8 cellular contexts compared by ENCODE assay signal in genomic region chr11:33735166-33735425, GRCh38. TPM values are rescaled to one million over a fixed set of nuclear protein-coding genes. Genes with fewer than 3 reads are reported as not detected.
DNase-seq lines count a peak whose midpoint lies in the region; ATAC-seq, FAIRE-seq and TF ChIP-seq lines count a peak whose summit lies in the region.

No MANE protein-coding gene starts in this region.

- peaks cover 26% of the 10 kb centered on the region for H3K36me3 Mint-ChIP-seq in activated CD4-positive, alpha-beta T cell treated with anti-CD3 and anti-CD28 coated beads, Interleukin-2, amount 10 ng/mL, durations not matched to agents 24 days and 14 days (ENCODE audit: low read depth)

- peak overlapping the region in 3 of 4 experiments; percentile 16 to 46 (median 23); a peak in 3 of 7 replicates for H3K9ac ChIP-seq in H1 (replicated peaks in 1 of 4; ENCODE audit: extremely low read depth in 1 of 4, low read depth in 3 of 4, low read length in 3 of 4)

- H4K8ac ChIP-seq in H1 (ENCODE audit: extremely low read depth, insufficient read depth, low read length) = peak overlapping the region; percentile 62; the same call in 1 of the 2 replicates

- H3K4me3 Mint-ChIP-seq in activated CD4-positive, alpha-beta T cell treated with anti-CD3 and anti-CD28 coated beads, Interleukin-2, amount 10 ng/mL, durations not matched to agents 24 days and 14 days = peak overlapping the region; percentile 90

- no peak overlapping the region for H2BK15ac ChIP-seq in H1 (ENCODE audit: low read length)

- peak overlapping the region; percentile 74 for H3K4me2 ChIP-seq in H1 (ENCODE audit: insufficient read depth in 1 of 2, low read depth in 2 of 2, low read length in 2 of 2)

- H3K14ac ChIP-seq in H1 (ENCODE audit: insufficient read length) = no peak overlapping the region

- H3K4me3 ChIP-seq in H1 (ENCODE audit: extremely low read depth in 1 of 4, insufficient read depth in 2 of 4, low read depth in 3 of 4, low read length in 4 of 4) (peak overlapping the region; percentile 72 to 98 (median 80)), neuron (ENCODE audit: low read length) (peak overlapping the region; percentile 93)

- peaks cover 9% of the 10 kb centered on the region for H3K23me2 ChIP-seq in H1 (ENCODE audit: low read depth, low read length)

- TF ChIP-seq RAD21 in H1 (IDR thresholded peaks at IDR 0.05 in 1 of 2, conservative IDR thresholded peaks at IDR 0.05 in 1 of 2; ENCODE audit: low read depth in 2 of 2, low read length in 2 of 2) = no peak

- POLR2A ChIA-PET in H1 (lab: Charles Lee; ENCODE audit: partially characterized antibody) = interaction anchor here (0.6 to 1.0 kb wide), 2 partner anchors 9 to 1482 kb away, joined by 3 read pairs; no protein-coding TSS in a partner anchor

- H2AFZ ChIP-seq in H1 (ENCODE audit: low read length) (no peak overlapping the region), neuron (ENCODE audit: low read depth, low read length) (peak overlapping the region; percentile 64)

- peak in 1 of 2 experiments; percentile 30; a peak in 1 of 3 replicates for TF ChIP-seq POLR2A in H1 (IDR thresholded peaks at IDR 0.05; ENCODE audit: control extremely low read depth in 1 of 2, low read depth in 2 of 2, low read length in 2 of 2)

- no peak overlapping the region for H2BK12ac ChIP-seq in H1 (ENCODE audit: low read depth, low read length)

- no peak overlapping the region for H3K18ac ChIP-seq in H1 (ENCODE audit: extremely low read depth, low read length)

- H3K4me1 ChIP-seq in H1 (replicated peaks in 1 of 4; ENCODE audit: control insufficient read depth in 3 of 4, insufficient read depth in 4 of 4, low read length in 3 of 4) (peaks cover 6 to 9% (median 6%) of the 10 kb centered on the region in 4 experiments; a peak in 5 of 7 replicates), neuron (ENCODE audit: insufficient read depth, low read length) (peaks cover 10% of the 10 kb centered on the region)

- no peak overlapping the region for H2BK5ac ChIP-seq in H1 (ENCODE audit: low read depth, low read length)

- H4K5ac ChIP-seq in H1 (ENCODE audit: insufficient read length, low read depth, low read length) = no peak overlapping the region

- H3K27me3 ChIP-seq in H1 (replicated peaks in 1 of 4; ENCODE audit: control insufficient read depth in 3 of 4, extremely low read depth in 1 of 4, insufficient read depth in 3 of 4, low read length in 3 of 4) = peaks cover 0 to 6% (median 4%) of the 10 kb centered on the region in 4 experiments; a peak in 3 of 7 replicates
- no peaks in the 10 kb centered on the region for H3K27me3 ChIP-seq in neuron (ENCODE audit: insufficient read depth, low read length)

- no peak overlapping the region for H2BK120ac ChIP-seq in H1 (replicated peaks; ENCODE audit: low read depth, low read length)

- no peak for TF ChIP-seq CTCF in H1 (IDR thresholded peaks at IDR 0.05; ENCODE audit: control extremely low read depth in 1 of 3, insufficient read depth in 1 of 3, low read depth in 1 of 3, low read length in 3 of 3)

- no peak for DNase-seq in activated CD4-positive, alpha-beta T cell treated with anti-CD3 and anti-CD28 coated beads, Interleukin-2, amount 10 ng/mL, durations not matched to agents 24 days and 14 days
- no peak for DNase-seq in activated CD4-positive, alpha-beta T cell treated with anti-CD3 and anti-CD28 coated beads for 48 hours
- DNase-seq in NCI-H748 treated with DMSO at 0.1 percent for 48 hours (lab: John Stamatoyannopoulos, UW) (peak; percentile 29), H1 (ENCODE audit: low read depth in 1 of 2, low spot score in 2 of 2) (no peak), DMS153 (lab: John Stamatoyannopoulos, UW) (no peak), NCI-H2196 treated with DMSO at 0.1 percent for 48 hours (lab: John Stamatoyannopoulos, UW; ENCODE audit: unreplicated experiment) (no peak)

- H3K27ac Mint-ChIP-seq in activated CD4-positive, alpha-beta T cell treated with anti-CD3 and anti-CD28 coated beads, Interleukin-2, amount 10 ng/mL, durations not matched to agents 24 days and 14 days = peak overlapping the region; percentile 89

- ATAC-seq in GM18909 (IDR thresholded peaks at IDR 0.05; ENCODE audit: poor library complexity, unreplicated experiment) = no peak

- CTCF ChIA-PET in H1 (lab: Charles Lee; ENCODE audit: partially characterized antibody) = interaction anchor here (1.2 kb wide), 1 partner anchor 45 kb away, joined by 3 read pairs; no protein-coding TSS in a partner anchor

- no peak overlapping the region; the same call in 1 of the 2 replicates for H2BK20ac ChIP-seq in H1 (ENCODE audit: low read length)

- no peaks in the 10 kb centered on the region for H3K79me1 ChIP-seq in H1 (ENCODE audit: low read depth, low read length)

- H4K20me1 ChIP-seq in H1 (replicated peaks in 1 of 2; ENCODE audit: control insufficient read depth in 1 of 2, insufficient read depth in 2 of 2, low read length in 2 of 2) = peaks cover 3 to 12% of the 10 kb centered on the region in 2 experiments

- H3K4ac ChIP-seq in H1 (replicated peaks; ENCODE audit: insufficient read length, low read depth, low read length) = peak overlapping the region; percentile 22

- H3K23ac ChIP-seq in H1 (ENCODE audit: insufficient read length) = no peak overlapping the region

- no peak overlapping the region for H2AK5ac ChIP-seq in H1 (ENCODE audit: low read depth, low read length)

- TF ChIP-seq EP300 in H1 (IDR thresholded peaks at IDR 0.05; ENCODE audit: borderline replicate concordance in 1 of 2, low read depth in 2 of 2, low read length in 2 of 2) = no peak

- H3K79me2 ChIP-seq in H1 (ENCODE audit: control insufficient read depth in 1 of 2, insufficient read depth in 2 of 2, low read length in 2 of 2) = peaks cover 2 to 41% of the 10 kb centered on the region in 2 experiments; a peak in 3 of 4 replicates

- H3K27ac ChIP-seq in H1 (ENCODE audit: low read depth, low read length) = no peak overlapping the region

- H3K9me3 Mint-ChIP-seq in activated CD4-positive, alpha-beta T cell treated with anti-CD3 and anti-CD28 coated beads, Interleukin-2, amount 10 ng/mL, durations not matched to agents 24 days and 14 days = no peaks in the 10 kb centered on the region

- H3K4me1 Mint-ChIP-seq in activated CD4-positive, alpha-beta T cell treated with anti-CD3 and anti-CD28 coated beads, Interleukin-2, amount 10 ng/mL, durations not matched to agents 24 days and 14 days = peaks cover 38% of the 10 kb centered on the region

- FAIRE-seq in H1 (lab: Jason Lieb, UNC) = no peak

- H3K56ac ChIP-seq in H1 (replicated peaks; ENCODE audit: insufficient read length, low read depth, low read length) = no peak overlapping the region

- no peaks in the 10 kb centered on the region for H3K9me3 ChIP-seq in H1 (ENCODE audit: insufficient read depth in 2 of 2, low read depth in 1 of 2, low read length in 1 of 2)
- no peaks in the 10 kb centered on the region for H3K9me3 ChIP-seq in neuron (ENCODE audit: low read length)

- intact Hi-C loops in activated CD4-positive, alpha-beta T cell treated with anti-CD3 and anti-CD28 coated beads, Interleukin-2, amount 10 ng/mL, durations not matched to agents 24 days and 14 days (cut with micrococcal nuclease) = loop anchor here (1.0 to 10.0 kb wide), 5 partner anchors 12 to 1600 kb away; partner anchors contain the start of genes CSTF3, HIPK3 and QSER1

- H3K27me3 Mint-ChIP-seq in activated CD4-positive, alpha-beta T cell treated with anti-CD3 and anti-CD28 coated beads, Interleukin-2, amount 10 ng/mL, durations not matched to agents 24 days and 14 days = peaks cover 8% of the 10 kb centered on the region

- no peak overlapping the region for H4K91ac ChIP-seq in H1 (replicated peaks; ENCODE audit: insufficient read length, low read length)

- H3K36me3 ChIP-seq in H1 (ENCODE audit: control insufficient read depth in 2 of 4, insufficient read depth in 4 of 4, low read length in 3 of 4) = no peaks in the 10 kb centered on the region; a peak in 1 of 8 replicates
- peaks cover 13% of the 10 kb centered on the region for H3K36me3 ChIP-seq in neuron (ENCODE audit: insufficient read depth, low read length)

- 28% methylated on average over 8 of the region's 8 CpGs; no CpG with 5 or more reads in 1 of the 2 experiments for WGBS in H1 (ENCODE audit: extremely low coverage in 1 of 2, insufficient coverage in 1 of 2, insufficient read length in 1 of 2, insufficient replicate concordance in 2 of 2, low coverage in 1 of 2, low lambda C conversion rate in 2 of 2, missing lambda C conversion rate in 1 of 2), 2 experiments

RNA-seq across cellular contexts. Expression of gene CD59, which starts 1.1 kb away (rescaled TPM):
- total RNA-seq in activated CD4-positive, alpha-beta T cell treated with anti-CD3 and anti-CD28 coated beads, Interleukin-2, amount 10 ng/mL, durations not matched to agents 24 days and 14 days = 94.1 and 98.7 TPM in 2 replicates
- 90.3 and 101 TPM in 2 replicates for total RNA-seq in H1 (2021; fragmentation: NEBNext Ultra II Directional; extraction: Animal tissue kit (Norgen Biotek cat#: 25700))
- 38.7 and 63.1 TPM in 2 replicates for polyA plus RNA-seq in H1 (2011; rRNA removed)
- 60.8 TPM for polyA plus RNA-seq in H1 (2011; cell fraction: cytosol; rRNA removed)
- polyA plus RNA-seq in H1 (2011; cell fraction: nucleus; rRNA removed) = 34.8 TPM
- polyA plus RNA-seq in H1 (2012, experiment 1 of 2) = 68.1 to 85.4 TPM (median 79.2 TPM) in 4 replicates
- polyA plus RNA-seq in H1 (2012, experiment 2 of 2) = 21.8 TPM
- polyA plus RNA-seq in H1 (2013, experiment 1 of 2) = 74.9 TPM
- polyA plus RNA-seq in H1 (2013, experiment 2 of 2) = 94.6 TPM
- 96.0 and 153 TPM in 2 replicates for polyA minus RNA-seq in H1 (2011; rRNA and poly(A)+ RNA removed)
- 22.2 TPM for polyA minus RNA-seq in H1 (2011; cell fraction: cytosol; rRNA and poly(A)+ RNA removed)
- 33.5 TPM for polyA minus RNA-seq in H1 (2011; cell fraction: nucleus; rRNA and poly(A)+ RNA removed)

RNA-seq across cellular contexts. Expression of gene C11orf91, which starts 34.5 kb away (rescaled TPM):
- 0.51 TPM in 1 of 2 replicates, not detected in the other for total RNA-seq in activated CD4-positive, alpha-beta T cell treated with anti-CD3 and anti-CD28 coated beads, Interleukin-2, amount 10 ng/mL, durations not matched to agents 24 days and 14 days
- total RNA-seq in H1 (2021; fragmentation: NEBNext Ultra II Directional; extraction: Animal tissue kit (Norgen Biotek cat#: 25700)) = not detected in 2 replicates
- polyA plus RNA-seq in H1 (2011; rRNA removed) = not detected in 2 replicates
- not detected for polyA plus RNA-seq in H1 (2011; cell fraction: cytosol; rRNA removed)
- polyA plus RNA-seq in H1 (2011; cell fraction: nucleus; rRNA removed) = not detected
- not detected in 4 replicates for polyA plus RNA-seq in H1 (2012, experiment 1 of 2)
- polyA plus RNA-seq in H1 (2012, experiment 2 of 2) = not detected
- not detected for polyA plus RNA-seq in H1 (2013, experiment 1 of 2)
- polyA plus RNA-seq in H1 (2013, experiment 2 of 2) = not detected
- polyA minus RNA-seq in H1 (2011; rRNA and poly(A)+ RNA removed) = not detected in 2 replicates
- not detected for polyA minus RNA-seq in H1 (2011; cell fraction: cytosol; rRNA and poly(A)+ RNA removed)
- polyA minus RNA-seq in H1 (2011; cell fraction: nucleus; rRNA and poly(A)+ RNA removed) = 1.7 TPM

RNA-seq across cellular contexts. Expression of gene FBXO3, which starts 39.2 kb away (rescaled TPM):
- total RNA-seq in activated CD4-positive, alpha-beta T cell treated with anti-CD3 and anti-CD28 coated beads, Interleukin-2, amount 10 ng/mL, durations not matched to agents 24 days and 14 days = 18.1 and 20.9 TPM in 2 replicates
- 19.7 and 25.7 TPM in 2 replicates for total RNA-seq in H1 (2021; fragmentation: NEBNext Ultra II Directional; extraction: Animal tissue kit (Norgen Biotek cat#: 25700))
- polyA plus RNA-seq in H1 (2011; rRNA removed) = 11.8 and 15.9 TPM in 2 replicates
- 20.6 TPM for polyA plus RNA-seq in H1 (2011; cell fraction: cytosol; rRNA removed)
- 7.3 TPM for polyA plus RNA-seq in H1 (2011; cell fraction: nucleus; rRNA removed)
- 16.4 to 30.8 TPM (median 22.8 TPM) in 4 replicates for polyA plus RNA-seq in H1 (2012, experiment 1 of 2)
- 2.0 TPM for polyA plus RNA-seq in H1 (2012, experiment 2 of 2)
- polyA plus RNA-seq in H1 (2013, experiment 1 of 2) = 10.9 TPM
- polyA plus RNA-seq in H1 (2013, experiment 2 of 2) = 11.4 TPM
- 24.8 and 31.2 TPM in 2 replicates for polyA minus RNA-seq in H1 (2011; rRNA and poly(A)+ RNA removed)
- 17.8 TPM for polyA minus RNA-seq in H1 (2011; cell fraction: cytosol; rRNA and poly(A)+ RNA removed)
- polyA minus RNA-seq in H1 (2011; cell fraction: nucleus; rRNA and poly(A)+ RNA removed) = 14.3 TPM
